In the genomic region with DNA sequence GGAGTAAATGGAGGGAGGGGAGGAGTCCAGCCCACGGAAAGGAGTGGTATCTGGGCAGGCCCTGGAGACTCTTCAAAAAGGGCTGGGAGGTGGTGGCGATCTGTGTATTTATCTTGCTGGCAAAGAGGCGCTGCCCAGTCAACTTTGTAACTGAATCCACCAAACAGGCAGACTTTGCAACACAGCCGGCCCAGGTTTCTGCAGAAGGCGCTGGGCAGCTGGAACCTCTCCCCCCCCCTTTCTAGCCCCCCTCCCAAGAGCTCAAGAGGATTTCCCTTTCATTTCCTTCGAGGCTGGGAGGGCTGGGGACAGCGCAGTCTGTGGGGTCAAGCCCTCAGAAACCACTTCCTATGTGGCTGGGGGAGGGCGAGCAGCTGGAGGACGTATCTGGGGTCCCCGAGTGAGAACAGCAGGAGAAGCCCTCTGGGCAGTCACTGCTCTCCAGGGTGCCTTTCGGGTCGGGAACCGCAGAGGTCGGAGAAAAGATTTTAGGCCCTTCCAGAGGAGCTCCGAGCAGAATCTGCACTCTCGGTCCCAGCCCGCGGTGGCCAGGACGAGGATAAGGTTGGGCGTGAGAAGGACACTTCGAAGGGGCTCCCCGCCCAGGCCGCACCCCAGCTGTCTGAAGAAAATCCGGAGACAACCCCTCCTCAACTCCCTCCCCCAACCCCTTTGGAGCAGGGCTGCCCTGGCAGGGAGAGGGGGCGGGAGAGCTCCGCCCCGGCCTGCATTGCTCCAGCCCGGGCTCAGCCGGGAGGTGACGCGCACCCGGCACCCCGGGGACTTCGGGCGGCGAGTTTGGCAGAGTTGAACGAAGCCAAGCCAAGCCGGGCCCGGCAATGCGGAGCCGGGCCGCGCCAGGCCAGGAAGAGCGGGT, we compare ENCODE assay signal across 8 cellular contexts. TPM values are rescaled to one million over a fixed set of nuclear protein-coding genes. Genes with fewer than 3 reads are reported as not detected.
A peak's percentile ranks its signal among the peaks of the same experiment; 100 is the strongest.
DNase-seq lines count a peak whose midpoint lies in the region; ATAC-seq and TF ChIP-seq lines count a peak whose summit lies in the region.

No MANE protein-coding gene starts in this region.

- no peaks in the 10 kb centered on the region for H3K27me3 ChIP-seq in aorta (ENCODE audit: control insufficient read depth in 1 of 2, insufficient read depth in 2 of 2, low read length in 1 of 2)

- peak overlapping the region in 1 of 2 donors; percentile 42 for H3K27ac ChIP-seq in aorta (ENCODE audit: low read depth in 1 of 2, low read length in 2 of 2)

- H3K4me3 ChIP-seq in aorta (ENCODE audit: low read length in 2 of 2): peak overlapping the region; percentile 87 to 90

- 0% methylated on average over 41 to 44 of the region's 44 CpGs for WGBS in aorta, 2 donors

- TF ChIP-seq CTCF in osteocyte (IDR thresholded peaks at IDR 0.05): no peak

- H3K9me3 ChIP-seq in aorta (ENCODE audit: control insufficient read depth, low read length): no peaks in the 10 kb centered on the region

- H3K27me3 Mint-ChIP-seq in osteocyte (ENCODE audit: unreplicated experiment): no peaks in the 10 kb centered on the region

- peaks cover 72% of the 10 kb centered on the region for H3K4me1 Mint-ChIP-seq in osteocyte (ENCODE audit: unreplicated experiment)

- intact Hi-C loops in head of caudate nucleus (cut with DNase I) (loop anchor here (1.0 kb wide), 1 partner anchor 35 kb away; no protein-coding TSS in a partner anchor), aorta (cut with DNase I) (loop anchor here in 1 of 2 donors (1.0 to 5.0 kb wide), 2 partner anchors 42 to 65 kb away; no protein-coding TSS in a partner anchor)

- peak overlapping the region; percentile 83 for H3K27ac Mint-ChIP-seq in osteocyte (ENCODE audit: unreplicated experiment)

- H3K9me3 Mint-ChIP-seq in osteocyte (ENCODE audit: unreplicated experiment): no peaks in the 10 kb centered on the region

- peaks cover 10% of the 10 kb centered on the region for H3K36me3 Mint-ChIP-seq in osteocyte (ENCODE audit: unreplicated experiment)

- no peaks in the 10 kb centered on the region for H3K4me1 ChIP-seq in aorta (ENCODE audit: control insufficient read depth in 1 of 2, insufficient read depth in 2 of 2, low read length in 2 of 2)

- peak overlapping the region; percentile 90 for H3K4me3 Mint-ChIP-seq in osteocyte (ENCODE audit: unreplicated experiment)

- no peaks in the 10 kb centered on the region for H3K36me3 ChIP-seq in aorta (ENCODE audit: control insufficient read depth in 1 of 2, insufficient read depth in 2 of 2, low read length in 1 of 2)

- ATAC-seq in GM18907 (IDR thresholded peaks at IDR 0.05; ENCODE audit: unreplicated experiment) (peak; percentile 40), HG03175 (IDR thresholded peaks at IDR 0.05; ENCODE audit: unreplicated experiment) (peak; percentile 34), aorta (ENCODE audit: low FRiP score) (peak; percentile 72)

- DNase-seq in AG08396 (ENCODE audit: low spot score) (peak; percentile 74), RKO (ENCODE audit: low spot score) (peak; percentile 61), head of caudate nucleus (peak in 35 of 42 donors; percentile 16 to 82 (median 57)), osteocyte (ENCODE audit: extremely low spot score, unreplicated experiment) (peak; percentile 89), aorta (peak; percentile 80 to 93)
- DNase-seq in activated naive CD4-positive, alpha-beta T cell treated with Interleukin-2 at 50 U/mL for 16 hours: peak; percentile 55

RNA-seq across cellular contexts. Expression of a gene that starts 0.9 kb away (rescaled TPM):
- total RNA-seq in osteocyte (85.7 and 88.3 TPM in 2 replicates), aorta (10 to 100 TPM; 79.3 to 99.6 TPM)
- 10 to 100 TPM; 42.2 to 60.4 TPM for polyA plus RNA-seq in aorta
